Comparison of ENCODE assay signal across 8 cellular contexts in the genomic region with DNA sequence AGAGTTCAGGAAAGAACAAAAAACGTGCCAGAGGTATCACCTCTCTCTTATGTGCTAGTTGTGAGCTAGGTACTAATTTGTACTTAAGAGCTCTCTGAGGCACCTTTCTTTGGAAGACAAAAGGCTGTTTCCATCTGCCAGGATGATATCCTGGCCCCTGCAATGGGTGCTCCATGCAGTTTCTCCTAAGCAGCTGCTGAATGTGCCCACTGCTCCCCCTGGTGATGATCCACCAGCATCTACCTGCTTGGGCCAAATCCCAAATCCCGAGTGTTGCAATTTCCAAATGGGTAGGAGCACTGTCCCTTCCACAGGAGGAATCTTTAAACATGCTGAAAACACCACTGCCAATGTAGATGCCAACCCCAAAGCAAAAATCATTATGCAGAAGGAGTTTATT.
A peak's percentile ranks its signal among the peaks of the same experiment; 100 is the strongest.
DNase-seq lines count a peak whose midpoint lies in the region; ATAC-seq, FAIRE-seq and TF ChIP-seq lines count a peak whose summit lies in the region.

No MANE protein-coding gene starts in this region.

- H3K9me2 ChIP-seq in HCT116 (ENCODE audit: insufficient read depth) = no peaks in the 10 kb centered on the region
- H3K9me2 ChIP-seq in PC-3 (replicated peaks; ENCODE audit: low read length) = no peaks in the 10 kb centered on the region

- H2AFZ ChIP-seq in HCT116 (ENCODE audit: low read depth, low read length, poor library complexity, severe bottlenecking) = no peak overlapping the region
- H2AFZ ChIP-seq in PC-3 (ENCODE audit: low read length) = no peak overlapping the region

- H3K4me1 Mint-ChIP-seq in stimulated activated memory B cell treated with anti-CD40 and anti-IgM and Interleukin-4, amounts not matched to agents 10 μg/mL and 1 μg/mL and 100 μg/mL, for 72 hours = no peaks in the 10 kb centered on the region

- FAIRE-seq in A549 (lab: Jason Lieb, UNC) = no peak

- H3F3A ChIP-seq in PC-3 (ENCODE audit: low read length, unreplicated experiment) = no peaks in the 10 kb centered on the region

- WGBS in A549 (ENCODE audit: missing lambda C conversion rate) = 0% methylated on average over 2 of the region's 2 CpGs
- WGBS in thyroid gland, 2 donors = 10 to 23% methylated on average over 2 of the region's 2 CpGs

- DNase-seq in A549 (ENCODE audit: low read depth in 1 of 2, low spot score in 1 of 2) (peak; percentile 15 to 54), HCT116 (ENCODE audit: low read depth, low spot score) (peak; percentile 51), PC-3 (peak; percentile 50), Right ventricle myocardium superior (no peak), thyroid gland (peak; percentile 82 to 91), SIG-M5 treated with dmso at 0.1 percent for 504 hours (lab: John Stamatoyannopoulos, UW; ENCODE audit: unreplicated experiment) (no peak)
- DNase-seq in activated CD4-positive, alpha-beta T cell treated with anti-CD3 and anti-CD28 coated beads, Interleukin-2, amount 50 U/mL, for 1 hour = no peak

- RAD21 ChIA-PET in HCT116 (lab: Charles Lee; ENCODE audit: low non-redundant PET in 1 of 2, low total read pairs in 2 of 2, uncharacterized antibody in 2 of 2, unreplicated experiment in 2 of 2) = interaction anchor here in 1 of 2 experiments (0.6 kb wide), 1 partner anchor 42 kb away, joined by 3 read pairs; no protein-coding TSS in a partner anchor

- H3K36me3 Mint-ChIP-seq in stimulated activated memory B cell treated with anti-CD40 and anti-IgM and Interleukin-4, amounts not matched to agents 10 μg/mL and 1 μg/mL and 100 μg/mL, for 72 hours = no peaks in the 10 kb centered on the region

- POLR2A ChIA-PET in A549 (lab: Yijun Ruan, JAX) = no interaction called here
- POLR2A ChIA-PET in HCT116 (lab: Charles Lee) = no interaction called here
- POLR2A ChIA-PET in PC-3 (lab: Charles Lee; ENCODE audit: unreplicated experiment) = no interaction called here

- TF ChIP-seq RAD21 in A549 (conservative IDR thresholded peaks at IDR 0.05 in 1 of 2, IDR thresholded peaks at IDR 0.05 in 1 of 2) = peak; percentile 45 to 63
- peak; percentile 73 for TF ChIP-seq RAD21 in HCT116 (IDR thresholded peaks at IDR 0.05; ENCODE audit: low read depth)

- H3K27me3 ChIP-seq in HCT116 (ENCODE audit: insufficient read depth, low read length) = peaks cover 23% of the 10 kb centered on the region
- H3K27me3 ChIP-seq in PC-3 (ENCODE audit: low read length) = no peaks in the 10 kb centered on the region
- H3K27me3 ChIP-seq in thyroid gland = no peaks in the 10 kb centered on the region

- no peaks in the 10 kb centered on the region for H3K9me3 Mint-ChIP-seq in stimulated activated memory B cell treated with anti-CD40 and anti-IgM and Interleukin-4, amounts not matched to agents 10 μg/mL and 1 μg/mL and 100 μg/mL, for 72 hours

- H3K27ac ChIP-seq in A549 (no peak overlapping the region), HCT116 (ENCODE audit: low read depth, low read length) (no peak overlapping the region), PC-3 (ENCODE audit: low read length) (no peak overlapping the region), thyroid gland (peak overlapping the region; percentile 18 to 36 (median 29))

- H3K4me1 ChIP-seq in A549 = no peaks in the 10 kb centered on the region
- no peaks in the 10 kb centered on the region for H3K4me1 ChIP-seq in HCT116 (ENCODE audit: control insufficient read depth in 1 of 2, insufficient read depth in 2 of 2, low read length in 2 of 2)
- H3K4me1 ChIP-seq in PC-3 (ENCODE audit: insufficient read depth, low read length) = no peaks in the 10 kb centered on the region
- H3K4me1 ChIP-seq in thyroid gland = peaks cover 13 to 23% of the 10 kb centered on the region in 2 donors

- no peak for TF ChIP-seq POLR2A in A549 (IDR thresholded peaks at IDR 0.05; ENCODE audit: low read length)
- TF ChIP-seq POLR2A in HCT116 (IDR thresholded peaks at IDR 0.05; ENCODE audit: borderline replicate concordance, extremely low read depth, insufficient read depth, insufficient read length) = no peak
- no peak for TF ChIP-seq POLR2A in thyroid gland (IDR thresholded peaks at IDR 0.05)

- no TSS peak for BruUV-seq in HCT116 (replicated peaks; lab: Mats Ljungman, UMichigan)
- BruUV-seq in PC-3 (replicated peaks; lab: Mats Ljungman, UMichigan) = no TSS peak

- peak; percentile 87 to 89 for ATAC-seq in A549
- ATAC-seq in HCT116 = peak; percentile 93
- ATAC-seq in PC-3 = peak; percentile 46
- ATAC-seq in Right ventricle myocardium superior (ENCODE audit: poor library complexity) = peak; percentile 55
- ATAC-seq in stimulated activated memory B cell treated with anti-CD40 and anti-IgM and Interleukin-4, amounts not matched to agents 10 μg/mL and 1 μg/mL and 100 μg/mL, for 72 hours = no peak

- CTCF ChIA-PET in A549 (lab: Yijun Ruan, JAX) (interaction anchor here (0.6 to 5.1 kb wide), 15 partner anchors 10 to 1052 kb away, joined by 3 to 50 read pairs (median 3); no protein-coding TSS in a partner anchor), HCT116 (lab: Charles Lee) (interaction anchor here (0.6 to 5.3 kb wide), 6 partner anchors 10 to 267 kb away, joined by 3 to 45 read pairs (median 4); no protein-coding TSS in a partner anchor), PC-3 (lab: Charles Lee) (no interaction called here)

- H3K79me2 ChIP-seq in HCT116 (ENCODE audit: insufficient read depth, low read length) = no peaks in the 10 kb centered on the region
- no peaks in the 10 kb centered on the region for H3K79me2 ChIP-seq in PC-3 (ENCODE audit: low read length)

- H3K36me3 ChIP-seq in HCT116 (ENCODE audit: control insufficient read depth in 1 of 2, insufficient read depth in 2 of 2, low read length in 2 of 2) = no peaks in the 10 kb centered on the region
- H3K36me3 ChIP-seq in PC-3 (ENCODE audit: low read depth, low read length) = no peaks in the 10 kb centered on the region
- no peaks in the 10 kb centered on the region for H3K36me3 ChIP-seq in thyroid gland

- no peak for TF ChIP-seq EP300 in A549 (IDR thresholded peaks at IDR 0.05)

- no peak overlapping the region for H3K4me3 ChIP-seq in A549
- H3K4me3 ChIP-seq in HCT116 (replicated peaks in 1 of 2; ENCODE audit: low read depth in 1 of 2, low read length in 2 of 2) = no peak overlapping the region
- H3K4me3 ChIP-seq in PC-3 (ENCODE audit: low read length) = no peak overlapping the region
- H3K4me3 ChIP-seq in thyroid gland (replicated peaks in 1 of 3) = no peak overlapping the region

- H3K4me2 ChIP-seq in A549 (no peak overlapping the region), HCT116 (ENCODE audit: low read length) (no peak overlapping the region), PC-3 (ENCODE audit: low read length) (no peak overlapping the region)

- no peak overlapping the region for H3K9ac ChIP-seq in HCT116 (ENCODE audit: low read length)
- no peak overlapping the region for H3K9ac ChIP-seq in PC-3 (ENCODE audit: low read length)

- no peaks in the 10 kb centered on the region for H3K27me3 Mint-ChIP-seq in stimulated activated memory B cell treated with anti-CD40 and anti-IgM and Interleukin-4, amounts not matched to agents 10 μg/mL and 1 μg/mL and 100 μg/mL, for 72 hours

- H3K27ac Mint-ChIP-seq in stimulated activated memory B cell treated with anti-CD40 and anti-IgM and Interleukin-4, amounts not matched to agents 10 μg/mL and 1 μg/mL and 100 μg/mL, for 72 hours = no peak overlapping the region

- intact Hi-C loops in HCT116 (cut with micrococcal nuclease) = loop anchor here (1.0 to 5.0 kb wide), 3 partner anchors 25 to 265 kb away; no protein-coding TSS in a partner anchor
- intact Hi-C loops in PC-3 (cut with micrococcal nuclease) = no loop called here
- intact Hi-C loops in Right ventricle myocardium superior (cut with DNase I) = loop anchor here (5.0 kb wide), 1 partner anchor 90 kb away; no protein-coding TSS in a partner anchor
- intact Hi-C loops in thyroid gland (cut with DNase I) = loop anchor here (5.0 kb wide), 2 partner anchors 55 to 85 kb away; no protein-coding TSS in a partner anchor

- no peak overlapping the region for H3K4me3 Mint-ChIP-seq in stimulated activated memory B cell treated with anti-CD40 and anti-IgM and Interleukin-4, amounts not matched to agents 10 μg/mL and 1 μg/mL and 100 μg/mL, for 72 hours

- H3K9me3 ChIP-seq in A549 (no peaks in the 10 kb centered on the region), HCT116 (ENCODE audit: control insufficient read depth in 1 of 2, insufficient read depth in 1 of 2, low read depth in 1 of 2, low read length in 2 of 2) (no peaks in the 10 kb centered on the region), PC-3 (ENCODE audit: low read length) (no peaks in the 10 kb centered on the region), thyroid gland (no peaks in the 10 kb centered on the region)

- H4K20me1 ChIP-seq in HCT116 (ENCODE audit: insufficient read depth) (no peaks in the 10 kb centered on the region), PC-3 (ENCODE audit: low read length) (no peaks in the 10 kb centered on the region)

- TF ChIP-seq CTCF in A549 (IDR thresholded peaks at IDR 0.05) (peak; percentile 47), HCT116 (IDR thresholded peaks at IDR 0.05 in 2 of 3, conservative IDR thresholded peaks at IDR 0.05 in 1 of 3; ENCODE audit: borderline replicate concordance in 1 of 3, insufficient read depth in 1 of 3, low read depth in 2 of 3, low read length in 2 of 3) (peak; percentile 70 to 80 (median 74)), PC-3 (conservative IDR thresholded peaks at IDR 0.05; ENCODE audit: low read depth, low read length) (peak; percentile 65), thyroid gland (IDR thresholded peaks at IDR 0.05) (peak; percentile 39 to 97 (median 80))

TF ChIP-seq in A549, 52 proteins besides CTCF, POLR2A, EP300 and RAD21:
- TF ChIP-seq MYC (IDR thresholded peaks at IDR 0.05; ENCODE audit: borderline replicate concordance, low read length) (no peak), SMC3 (IDR thresholded peaks at IDR 0.05) (peak; percentile 63), CEBPB (IDR thresholded peaks at IDR 0.05) (peak; percentile 26 to 33; a peak in 1 of 4 replicates), HDAC2 (IDR thresholded peaks at IDR 0.05) (no peak)

TF ChIP-seq in HCT116, 20 proteins besides CTCF, POLR2A, EP300 and RAD21 (continues in another document):
- TF ChIP-seq FOSL1 (IDR thresholded peaks at IDR 0.05; ENCODE audit: low read depth) (no peak), EZH2 (IDR thresholded peaks at IDR 0.05) (no peak), CBX3 (IDR thresholded peaks at IDR 0.05; ENCODE audit: low read depth) (no peak)
- TF ChIP-seq, protein P1, sequence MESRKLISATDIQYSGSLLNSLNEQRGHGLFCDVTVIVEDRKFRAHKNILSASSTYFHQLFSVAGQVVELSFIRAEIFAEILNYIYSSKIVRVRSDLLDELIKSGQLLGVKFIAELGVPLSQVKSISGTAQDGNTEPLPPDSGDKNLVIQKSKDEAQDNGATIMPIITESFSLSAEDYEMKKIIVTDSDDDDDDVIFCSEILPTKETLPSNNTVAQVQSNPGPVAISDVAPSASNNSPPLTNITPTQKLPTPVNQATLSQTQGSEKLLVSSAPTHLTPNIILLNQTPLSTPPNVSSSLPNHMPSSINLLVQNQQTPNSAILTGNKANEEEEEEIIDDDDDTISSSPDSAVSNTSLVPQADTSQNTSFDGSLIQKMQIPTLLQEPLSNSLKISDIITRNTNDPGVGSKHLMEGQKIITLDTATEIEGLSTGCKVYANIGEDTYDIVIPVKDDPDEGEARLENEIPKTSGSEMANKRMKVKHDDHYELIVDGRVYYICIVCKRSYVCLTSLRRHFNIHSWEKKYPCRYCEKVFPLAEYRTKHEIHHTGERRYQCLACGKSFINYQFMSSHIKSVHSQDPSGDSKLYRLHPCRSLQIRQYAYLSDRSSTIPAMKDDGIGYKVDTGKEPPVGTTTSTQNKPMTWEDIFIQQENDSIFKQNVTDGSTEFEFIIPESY (IDR thresholded peaks at IDR 0.05; ENCODE audit: extremely low read depth, insufficient replicate concordance, low read length) = no peak

Comparison
In these comparisons a context has a peak if more than half of its experiments do, and no peak if none do; other contexts are left out.
1. DNase-seq: peak in A549 (2 of 2), HCT116 (single experiment), PC-3 (single experiment) and thyroid gland (2 of 2); none in Right ventricle myocardium superior (single experiment), SIG-M5 treated with dmso at 0.1 percent for 504 hours (single experiment) and activated CD4-positive, alpha-beta T cell treated with anti-CD3 and anti-CD28 coated beads, Interleukin-2, amount 50 U/mL, for 1 hour (single experiment).
2. H3K27ac ChIP-seq: peak in thyroid gland (3 of 3); none in A549 (0 of 2), HCT116 (single experiment) and PC-3 (single experiment).
3. Peak in every context shown above with its lines, with median percentiles within 50 percentile points of each other: CTCF ChIP-seq.